8 cellular contexts compared by ENCODE assay signal in the genomic region with DNA sequence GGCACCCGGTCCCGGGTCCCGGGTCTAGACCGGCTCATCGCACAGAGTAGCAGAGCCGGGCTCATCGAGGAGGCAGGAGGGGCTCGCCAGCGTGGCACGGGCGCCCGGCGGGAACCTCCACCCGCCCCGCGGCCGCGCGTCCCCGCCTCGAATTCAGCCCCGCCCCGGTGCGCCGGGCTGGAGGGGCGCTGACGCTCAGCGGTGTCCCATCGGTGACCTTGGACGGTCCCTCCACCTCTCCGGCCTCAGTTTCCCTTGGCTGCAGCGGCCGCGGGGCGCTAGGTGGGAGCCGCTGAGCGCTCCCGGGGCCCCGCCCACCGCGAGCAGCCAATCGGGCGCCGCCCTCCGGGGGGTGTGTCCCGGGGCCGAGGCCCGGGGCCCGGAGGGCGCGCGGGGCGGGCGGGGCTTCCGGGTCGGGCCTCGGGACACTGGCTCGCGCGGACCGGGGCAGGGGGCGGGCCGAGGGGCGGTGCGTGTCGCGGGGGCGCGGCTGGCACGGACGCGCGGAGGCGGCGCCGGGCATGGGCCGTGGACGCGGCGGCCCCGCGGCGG. TPM values are rescaled to one million over a fixed set of nuclear protein-coding genes. Genes with fewer than 3 reads are reported as not detected.
DNase-seq lines count a peak whose midpoint lies in the region; ATAC-seq and TF ChIP-seq lines count a peak whose summit lies in the region.

A gene (plus strand): TSS at position 529 of the 552 bp plus-strand sequence. CDS start 47,858 bp downstream, outside the sequence.

- DNase-seq in AML-193 (lab: John Stamatoyannopoulos, UW) (peak; percentile 29 to 42), OCI-LY7 (ENCODE audit: low spot score) (peak; percentile 83)
- peak; percentile 92 for DNase-seq in activated T-cell treated with anti-CD3 and anti-CD28 coated beads, Interleukin-2, amount 50 U/mL, for 24 hours
- DNase-seq in stimulated activated CD8-positive, alpha-beta memory T cell treated with anti-CD3 and anti-CD28 coated beads, Interleukin-4, amount 100 ng/mL, for 4 hours (ENCODE audit: low read depth in 2 of 2, low spot score in 1 of 2) = peak; percentile 58 to 78

- H4K20me1 ChIP-seq in OCI-LY7 (ENCODE audit: insufficient read depth, low read length) = no peaks in the 10 kb centered on the region

- no peak for TF ChIP-seq CTCF in OCI-LY7 (conservative IDR thresholded peaks at IDR 0.05; ENCODE audit: low read length)

- peak within 1 kb of the TSS; percentile 90 for H2AFZ ChIP-seq in OCI-LY7 (ENCODE audit: low read length)

- peaks cover 13% of the 10 kb centered on the region for H3K36me3 Mint-ChIP-seq in activated T-cell treated with anti-CD3 and anti-CD28 coated beads, Interleukin-2, amount 50 U/mL, for 24 hours (ENCODE audit: low read depth)

- peaks cover 20% of the 10 kb centered on the region for H3K4me1 Mint-ChIP-seq in activated T-cell treated with anti-CD3 and anti-CD28 coated beads, Interleukin-2, amount 50 U/mL, for 24 hours (ENCODE audit: low read depth)

- H3K9me3 ChIP-seq in OCI-LY7 (ENCODE audit: low read length) = no peaks in the 10 kb centered on the region
- H3K9me3 ChIP-seq in esophagus (ENCODE audit: control insufficient read depth in 2 of 2, insufficient read depth in 1 of 2, low read depth in 1 of 2, low read length in 1 of 2) = no peaks in the 10 kb centered on the region
- H3K9me3 ChIP-seq in mucosa of rectum (ENCODE audit: control insufficient read depth in 2 of 2, low read length in 2 of 2) = no peaks in the 10 kb centered on the region

- peak; percentile 68 for ATAC-seq in GM19035 (IDR thresholded peaks at IDR 0.05; ENCODE audit: unreplicated experiment)
- peak; percentile 58 for ATAC-seq in HG03342 (IDR thresholded peaks at IDR 0.05; ENCODE audit: unreplicated experiment)

- H3K4me3 ChIP-seq in OCI-LY7 (ENCODE audit: low read depth, low read length, poor library complexity, severe bottlenecking) (peak within 1 kb of the TSS; percentile 72), esophagus (ENCODE audit: low read depth in 1 of 2, low read length in 2 of 2) (peak within 1 kb of the TSS; percentile 59 to 81), mucosa of rectum (ENCODE audit: low read length in 2 of 2) (peak within 1 kb of the TSS; percentile 84 to 89)

- WGBS in esophagus, 2 donors = 1% methylated on average over 38 to 83 of the region's 83 CpGs

- POLR2A ChIA-PET in OCI-LY7 (lab: Charles Lee) = interaction anchor here (0.6 kb wide), 1 partner anchor 92 kb away, joined by 6 read pairs; no protein-coding TSS in a partner anchor

- peak within 1 kb of the TSS; percentile 93 to 96 for H3K9ac ChIP-seq in mucosa of rectum (ENCODE audit: low read depth in 1 of 2, low read length in 2 of 2)

- no peaks in the 10 kb centered on the region for H3K79me2 ChIP-seq in OCI-LY7 (ENCODE audit: insufficient read depth, low read depth, low read length)

- H3K36me3 ChIP-seq in OCI-LY7 (ENCODE audit: insufficient read depth, low read length) = no peaks in the 10 kb centered on the region
- peaks cover 0 to 2% of the 10 kb centered on the region in 2 donors for H3K36me3 ChIP-seq in esophagus (ENCODE audit: control insufficient read depth in 2 of 2, insufficient read depth in 2 of 2, low read length in 1 of 2)
- peaks cover 0 to 9% of the 10 kb centered on the region in 2 donors for H3K36me3 ChIP-seq in mucosa of rectum (ENCODE audit: control insufficient read depth in 2 of 2, insufficient read depth in 2 of 2, low read length in 2 of 2)

- H3K9me3 Mint-ChIP-seq in activated T-cell treated with anti-CD3 and anti-CD28 coated beads, Interleukin-2, amount 50 U/mL, for 24 hours = no peaks in the 10 kb centered on the region

- no peaks in the 10 kb centered on the region for H3K27me3 ChIP-seq in esophagus (ENCODE audit: control insufficient read depth in 1 of 2, insufficient read depth in 2 of 2, low read length in 2 of 2)
- no peaks in the 10 kb centered on the region for H3K27me3 ChIP-seq in mucosa of rectum (ENCODE audit: control insufficient read depth in 2 of 2, insufficient read depth in 2 of 2, low read length in 2 of 2)

- H3K27ac ChIP-seq in OCI-LY7 (ENCODE audit: low read depth, low read length, poor library complexity, severe bottlenecking) = no peak within 1 kb of the TSS
- H3K27ac ChIP-seq in esophagus (ENCODE audit: low read depth in 2 of 2, low read length in 1 of 2) = peak within 1 kb of the TSS; percentile 87 to 92
- peak within 1 kb of the TSS; percentile 95 to 96 for H3K27ac ChIP-seq in mucosa of rectum (ENCODE audit: low read depth in 2 of 2, low read length in 2 of 2)

- H3K27ac Mint-ChIP-seq in activated T-cell treated with anti-CD3 and anti-CD28 coated beads, Interleukin-2, amount 50 U/mL, for 24 hours = peak within 1 kb of the TSS; percentile 74

- intact Hi-C loops in OCI-LY7 (cut with micrococcal nuclease; ENCODE audit: unreplicated experiment) = loop anchor here (1.0 to 5.0 kb wide), 2 partner anchors 87 to 100 kb away; a partner anchor contains a TSS

- peak within 1 kb of the TSS; percentile 80 for H3K4me3 Mint-ChIP-seq in activated T-cell treated with anti-CD3 and anti-CD28 coated beads, Interleukin-2, amount 50 U/mL, for 24 hours

- H3K27me3 Mint-ChIP-seq in activated T-cell treated with anti-CD3 and anti-CD28 coated beads, Interleukin-2, amount 50 U/mL, for 24 hours = peaks cover 17% of the 10 kb centered on the region

- peak within 1 kb of the TSS; percentile 100 for H3K4me2 ChIP-seq in OCI-LY7 (ENCODE audit: low read length)

- H3K9me2 ChIP-seq in OCI-LY7 (ENCODE audit: insufficient read depth, low read length) = no peaks in the 10 kb centered on the region

- peaks cover 16% of the 10 kb centered on the region for H3K4me1 ChIP-seq in OCI-LY7 (ENCODE audit: insufficient read depth, low read length, poor library complexity, severe bottlenecking)
- H3K4me1 ChIP-seq in esophagus (ENCODE audit: control insufficient read depth in 2 of 2, insufficient read depth in 2 of 2, low read length in 1 of 2) = peaks cover 0 to 18% of the 10 kb centered on the region in 2 donors
- peaks cover 26 to 32% of the 10 kb centered on the region in 2 donors for H3K4me1 ChIP-seq in mucosa of rectum (ENCODE audit: control insufficient read depth in 2 of 2, insufficient read depth in 2 of 2, low read length in 2 of 2)

- CTCF ChIA-PET in OCI-LY7 (lab: Charles Lee; ENCODE audit: unreplicated experiment) = no interaction called here

- BruUV-seq in OCI-LY7 (replicated peaks; lab: Mats Ljungman, UMichigan) = no TSS peak

RNA-seq across cellular contexts. Expression of the gene that starts here (rescaled TPM):
- total RNA-seq in OCI-LY7 (2014; rRNA removed; shearing (Covaris generic)) = 0.90 and 3.3 TPM in 2 replicates
- 10.5 and 16.4 TPM in 2 replicates for total RNA-seq in OCI-LY7 (2022)
- 1 to 10 TPM; 3.2 to 3.9 TPM for polyA plus RNA-seq in esophagus

Comparison
In these comparisons a context has a peak if more than half of its experiments do, and no peak if none do; other contexts are left out.
1. DNase-seq: peak in every context shown above with its lines; median percentile 92 in activated T-cell treated with anti-CD3 and anti-CD28 coated beads, Interleukin-2, amount 50 U/mL, for 24 hours; 83 in OCI-LY7; 68 in stimulated activated CD8-positive, alpha-beta memory T cell treated with anti-CD3 and anti-CD28 coated beads, Interleukin-4, amount 100 ng/mL, for 4 hours; 36 in AML-193.